Comparison of ENCODE assay signal across 1 cellular context in the genomic region with DNA sequence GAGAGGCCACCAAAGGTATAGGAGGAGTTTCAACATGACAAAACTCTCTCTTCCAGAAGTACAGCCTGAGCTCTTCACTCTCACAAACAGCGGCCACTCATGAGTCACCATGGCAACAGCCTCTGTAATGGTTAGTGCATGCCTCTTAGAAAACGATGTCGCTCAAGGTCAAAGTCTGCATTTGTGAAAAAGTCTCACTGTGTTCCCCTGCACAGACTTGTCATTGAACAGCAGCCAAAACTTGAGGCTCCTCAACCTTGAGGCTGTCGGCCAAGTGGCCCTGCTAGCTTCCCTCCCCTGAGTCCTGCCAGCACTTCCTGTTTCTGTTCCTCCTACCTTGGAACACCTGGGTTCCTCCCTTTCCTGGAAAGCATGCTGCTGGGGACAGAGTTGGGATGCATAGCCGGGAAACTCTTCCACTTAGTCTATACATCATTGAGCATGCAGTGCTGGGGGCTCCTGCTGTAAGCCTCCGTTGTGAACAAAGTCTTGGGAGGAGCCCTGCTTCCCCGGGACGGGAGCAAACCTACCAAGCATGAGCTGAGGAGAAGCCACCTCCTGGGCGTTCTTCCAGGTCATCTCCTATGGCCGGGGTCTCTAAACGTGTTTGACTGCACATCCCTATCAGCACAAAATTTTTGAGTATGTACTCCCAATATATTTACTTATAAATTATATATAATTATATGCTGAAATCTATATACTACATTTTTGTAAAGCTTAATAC.
TF ChIP-seq lines count a peak whose summit lies in the region.

No MANE protein-coding gene starts in this region.

TF ChIP-seq in H1, 55 proteins besides CTCF, POLR2A, EP300 and RAD21 (continued from another document):
- no peak for TF ChIP-seq CHD7 (IDR thresholded peaks at IDR 0.05; ENCODE audit: insufficient replicate concordance, low read length)
